31 cellular contexts compared by ENCODE assay signal in genomic region chr6:137806914-137807682, GRCh38. TPM values are rescaled to one million over a fixed set of nuclear protein-coding genes. Genes with fewer than 3 reads are reported as not detected.
A peak's percentile ranks its signal among the peaks of the same experiment; 100 is the strongest.
DNase-seq lines count a peak whose midpoint lies in the region; ATAC-seq, FAIRE-seq and TF ChIP-seq lines count a peak whose summit lies in the region.
"Had no signal": no experiment of that assay in that cellular context is flagged by ENCODE, and none has a peak within 500 bp of the region (broad histone marks: within the 10 kb centered on the region; RNA-seq: fewer than 3 reads in every experiment).

No MANE protein-coding gene starts in this region.

- H3K27ac Mint-ChIP-seq in CD4-positive, alpha-beta T cell, result peak overlapping the region; percentile 34
- H3K27ac Mint-ChIP-seq: activated naive CD4-positive, alpha-beta T cell treated with anti-CD3 and anti-CD28 coated beads, Interleukin-2, amount 10 ng/mL, durations not matched to agents 7 days and 5 days; activated T-helper 1 cell treated with anti-CD3 and anti-CD28 coated beads, Interleukin-12 subunit alpha, Interleukin-12 subunit beta, Interleukin-2, Interleukin-4 antibody, amounts not matched to agents 30 ng/mL and 10 ng/mL and 1 ng/mL, durations not matched to agents 14 hours and 24 hours and 36 hours; type B pancreatic cell had no signal

- H4K20me1 ChIP-seq in PC-9 (ENCODE audit: insufficient read depth), result no peaks in the 10 kb centered on the region

- H3K79me2 ChIP-seq in ACC112 (ENCODE audit: control insufficient read depth, insufficient read depth, low read length, unreplicated experiment) (no peaks in the 10 kb centered on the region), PC-9 (ENCODE audit: low read depth) (no peaks in the 10 kb centered on the region)
- H3K79me2 ChIP-seq: parathyroid adenoma had no signal

- H3K4me1 Mint-ChIP-seq in CD4-positive, alpha-beta T cell (ENCODE audit: low read depth), result peaks cover 58% of the 10 kb centered on the region

- no peak for TF ChIP-seq POLR2A in GM12891 (IDR thresholded peaks at IDR 0.05; ENCODE audit: low read depth, low read length)

- FAIRE-seq in GM12891 (lab: Jason Lieb, UNC), result no peak

- peaks cover 18% of the 10 kb centered on the region for H3F3A ChIP-seq in PC-9 (ENCODE audit: insufficient read depth, low read depth)

- H3K4me3 ChIP-seq in ACC112 (ENCODE audit: low read depth, low read length) (no peak overlapping the region), PC-9 (no peak overlapping the region)
- H3K4me3 ChIP-seq: gastroesophageal sphincter had no signal

- H3K27me3 ChIP-seq in ACC112 (ENCODE audit: insufficient read depth, low read length), result no peaks in the 10 kb centered on the region
- H3K27me3 ChIP-seq in CD4-positive, alpha-beta T cell (ENCODE audit: control insufficient read depth, insufficient read depth, low read length), result no peaks in the 10 kb centered on the region
- no peaks in the 10 kb centered on the region for H3K27me3 ChIP-seq in PC-9 (ENCODE audit: insufficient read depth, low read depth)
- H3K27me3 ChIP-seq: brain microvascular endothelial cell, gastroesophageal sphincter had no signal

- H3K9me2 ChIP-seq in PC-9 (ENCODE audit: insufficient read depth), result no peaks in the 10 kb centered on the region

- no TSS peak for BruUV-seq in PC-9 (replicated peaks; lab: Mats Ljungman, UMichigan)

- H3K27ac ChIP-seq in ACC112 (ENCODE audit: low read depth, low read length) (peak overlapping the region; percentile 83), PC-9 (peak overlapping the region; percentile 79), epithelial cell of prostate (peak overlapping the region; percentile 88)
- no peak overlapping the region for H3K27ac ChIP-seq in CD4-positive, alpha-beta T cell (ENCODE audit: low read depth, low read length)
- H3K27ac ChIP-seq: C4-2B, parathyroid adenoma, WERI-Rb-1 had no signal

- no peak for TF ChIP-seq CTCF in CD4-positive, alpha-beta T cell (IDR thresholded peaks at IDR 0.05)
- TF ChIP-seq CTCF in PC-9 (conservative IDR thresholded peaks at IDR 0.05), result no peak

- no peak overlapping the region for H3K4me2 ChIP-seq in PC-9

- H3K4me3 Mint-ChIP-seq in CD4-positive, alpha-beta T cell, result no peak overlapping the region
- H3K4me3 Mint-ChIP-seq: activated naive CD4-positive, alpha-beta T cell treated with anti-CD3 and anti-CD28 coated beads, Interleukin-2, amount 10 ng/mL, durations not matched to agents 7 days and 5 days; activated T-helper 1 cell treated with anti-CD3 and anti-CD28 coated beads, Interleukin-12 subunit alpha, Interleukin-12 subunit beta, Interleukin-2, Interleukin-4 antibody, amounts not matched to agents 30 ng/mL and 10 ng/mL and 1 ng/mL, durations not matched to agents 14 hours and 24 hours and 36 hours; neural crest cell; type B pancreatic cell had no signal

- POLR2A ChIA-PET in CD4-positive, alpha-beta T cell (lab: Charles Lee), result no interaction called here
- POLR2A ChIA-PET in PC-9 (lab: Charles Lee; ENCODE audit: unreplicated experiment), result interaction anchor here (0.7 kb wide), 1 partner anchor 12 kb away, joined by 3 read pairs; no protein-coding TSS in a partner anchor

- no peaks in the 10 kb centered on the region for H3K9me3 ChIP-seq in CD4-positive, alpha-beta T cell (ENCODE audit: control insufficient read depth, low read length)
- no peaks in the 10 kb centered on the region for H3K9me3 ChIP-seq in PC-9 (ENCODE audit: insufficient read depth, low read depth)
- H3K9me3 ChIP-seq: gastroesophageal sphincter had no signal

- CTCF ChIA-PET in CD4-positive, alpha-beta T cell (lab: Charles Lee), result no interaction called here
- CTCF ChIA-PET in PC-9 (lab: Charles Lee), result no interaction called here

- no peak for DNase-seq in CD4-positive, alpha-beta T cell
- DNase-seq in PC-9 (no peak), epithelial cell of prostate (ENCODE audit: low read depth, low spot score) (no peak), HCEC 1CT (no peak), GM12891 (ENCODE audit: insufficient read length, low spot score) (no peak)
- DNase-seq: activated CD8-positive, alpha-beta memory T cell treated with anti-CD3 and anti-CD28 coated beads, Interleukin-2, amount 50 U/mL, for 48 hours; activated naive CD4-positive, alpha-beta T cell treated with anti-CD3 and anti-CD28 coated beads, Interleukin-2, amount 10 ng/mL, durations not matched to agents 7 days and 5 days; amygdala; brain microvascular endothelial cell; Calu3; DND-41; GOT3; hippocampal formation; left colon; NCI-H2029; NCI-H526; NK-92 treated with Interleukin-12 subunit alpha and Interleukin-12 subunit beta, amount 100 ng/mL, for 24 hours; retina; SHP77 treated with DMSO at 0.1 percent for 48 hours; stimulated activated naive CD4-positive, alpha-beta T cell; T1000; WERI-Rb-1 had no signal

- H3K27me3 Mint-ChIP-seq in CD4-positive, alpha-beta T cell, result no peaks in the 10 kb centered on the region
- H3K27me3 Mint-ChIP-seq: activated naive CD4-positive, alpha-beta T cell treated with anti-CD3 and anti-CD28 coated beads, Interleukin-2, amount 10 ng/mL, durations not matched to agents 7 days and 5 days; type B pancreatic cell had no signal

- H3K36me3 Mint-ChIP-seq in CD4-positive, alpha-beta T cell (ENCODE audit: low read depth), result no peaks in the 10 kb centered on the region
- H3K36me3 Mint-ChIP-seq: type B pancreatic cell had no signal

- H3K4me1 ChIP-seq in ACC112 (ENCODE audit: control insufficient read depth, insufficient read depth, low read length, unreplicated experiment), result peaks cover 55% of the 10 kb centered on the region
- peaks cover 43% of the 10 kb centered on the region for H3K4me1 ChIP-seq in PC-9 (replicated peaks; ENCODE audit: insufficient read depth)
- H3K4me1 ChIP-seq: parathyroid adenoma had no signal

- no peak for ATAC-seq in CD4-positive, alpha-beta T cell (ENCODE audit: poor library complexity)
- ATAC-seq in GM21528 (IDR thresholded peaks at IDR 0.05; ENCODE audit: low FRiP score, unreplicated experiment), result no peak
- ATAC-seq: gastroesophageal sphincter, left colon, Panc1 had no signal

- H3K9me3 Mint-ChIP-seq in CD4-positive, alpha-beta T cell, result no peaks in the 10 kb centered on the region
- H3K9me3 Mint-ChIP-seq: neural crest cell had no signal

- intact Hi-C loops in CD4-positive, alpha-beta T cell (cut with DNase I, micrococcal nuclease), result loop anchor here in 1 of 2 experiments (10.0 kb wide), 1 partner anchor 168 kb away; no protein-coding TSS in a partner anchor
- intact Hi-C loops in PC-9 (cut with micrococcal nuclease; ENCODE audit: unreplicated experiment), result loop anchor here (5.0 kb wide), 1 partner anchor 80 kb away; no protein-coding TSS in a partner anchor

- H2AFZ ChIP-seq in ACC112 (ENCODE audit: low read length, unreplicated experiment) (no peak overlapping the region), PC-9 (no peak overlapping the region; the same call in 1 of the 2 replicates)
- H2AFZ ChIP-seq: parathyroid adenoma had no signal

- no peaks in the 10 kb centered on the region for H3K36me3 ChIP-seq in ACC112 (ENCODE audit: insufficient read depth, low read length)
- H3K36me3 ChIP-seq in PC-9 (ENCODE audit: low read depth), result no peaks in the 10 kb centered on the region
- H3K36me3 ChIP-seq: brain microvascular endothelial cell, gastroesophageal sphincter, WERI-Rb-1 had no signal

TF ChIP-seq in GM12891, 5 proteins besides CTCF, POLR2A, EP300 and RAD21:
- no peak for TF ChIP-seq PAX5 (IDR thresholded peaks at IDR 0.05; ENCODE audit: insufficient read depth, low read length, severe bottlenecking)
- no peak for TF ChIP-seq SPI1 (IDR thresholded peaks at IDR 0.05; ENCODE audit: low read depth, low read length)
- no peak for TF ChIP-seq TAF1 (IDR thresholded peaks at IDR 0.05; ENCODE audit: low read depth, low read length)
- no peak for TF ChIP-seq POU2F2 (IDR thresholded peaks at IDR 0.05; ENCODE audit: low read depth, low read length)
- TF ChIP-seq POLR2AphosphoS5 (IDR thresholded peaks at IDR 0.05; ENCODE audit: low read depth, low read length), result no peak

RNA-seq across cellular contexts. Expression of gene TNFAIP3, which starts 60.0 kb away (rescaled TPM):
- total RNA-seq in CD4-positive, alpha-beta T cell, result 1,000 to 10,000 TPM; 3,816 to 3,885 TPM
- total RNA-seq in PC-9 (2021), result 7.2 and 7.8 TPM in 2 replicates
- polyA plus RNA-seq in GM12891 (2012; ENCODE audit: low read depth, missing spikeins), result 120 TPM

Comparison
In these comparisons a context has a peak if more than half of its experiments do, and no peak if none do; other contexts are left out.
1. RNA of gene TNFAIP3, which starts 60.0 kb away (total RNA-seq): 3,816 to 3,885 TPM in CD4-positive, alpha-beta T cell; 7.2 to 7.8 TPM in PC-9; every median in the first group is over 100 times any median in the second.